ENCODE assay signal across 28 cellular contexts in the genomic region with DNA sequence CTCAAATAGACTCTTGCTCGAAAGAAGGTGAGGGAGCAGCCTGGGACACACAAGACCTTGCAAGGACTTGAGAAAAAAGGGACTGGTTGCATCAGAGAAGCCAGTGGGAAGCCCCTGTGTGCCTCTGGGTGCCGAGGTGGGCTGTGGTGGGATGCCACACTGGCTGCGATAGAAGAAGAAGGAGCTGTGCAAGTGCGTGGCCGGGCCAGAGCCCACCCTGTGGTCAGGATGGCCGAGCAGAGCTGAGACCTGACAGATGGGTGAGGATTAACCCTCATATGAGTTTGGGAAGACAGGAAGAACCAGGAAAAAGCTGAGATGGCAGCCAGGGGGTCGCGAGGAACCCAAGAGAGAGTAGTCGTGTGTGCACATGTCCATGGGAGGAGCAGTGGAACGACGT. TPM values are rescaled to one million over a fixed set of nuclear protein-coding genes. Genes with fewer than 3 reads are reported as not detected.
"Had no signal": no experiment of that assay in that cellular context is flagged by ENCODE, and none has a peak within 500 bp of the region (broad histone marks: within the 10 kb centered on the region; RNA-seq: fewer than 3 reads in every experiment).

No MANE protein-coding gene starts in this region.

- H3K36me3 ChIP-seq: neutrophil, pancreas, prostate gland, right lobe of liver, thoracic aorta, thyroid gland, tibial nerve, upper lobe of right lung, uterus had no signal

- H3K27me3 ChIP-seq: neutrophil, pancreas, right lobe of liver, stomach, thyroid gland, tibial nerve, upper lobe of right lung, uterus had no signal

- H3K36me3 Mint-ChIP-seq: natural killer cell; stimulated activated effector memory CD8-positive, alpha-beta T cell treated with anti-CD3 and anti-CD28 coated beads, Interleukin-12 subunit alpha, Interleukin-12 subunit beta, amount 100 ng/mL, for 72 hours; stimulated activated naive B cell treated with anti-CD40 and anti-IgM and Interleukin-4, amounts not matched to agents 10 μg/mL and 1 μg/mL and 100 μg/mL, for 72 hours had no signal

- ATAC-seq: naive thymus-derived CD4-positive, alpha-beta T cell; natural killer cell; pancreas; right cardiac atrium; right lobe of liver; stimulated activated effector memory CD8-positive, alpha-beta T cell treated with anti-CD3 and anti-CD28 coated beads, Interleukin-12 subunit alpha, Interleukin-12 subunit beta, amount 100 ng/mL, for 72 hours; stimulated activated naive B cell treated with anti-CD40 and anti-IgM and Interleukin-4, amounts not matched to agents 10 μg/mL and 1 μg/mL and 100 μg/mL, for 72 hours; upper lobe of right lung had no signal

- H3K27me3 Mint-ChIP-seq: stimulated activated naive CD8-positive, alpha-beta T cell treated with anti-CD3 and anti-CD28 coated beads, Interleukin-15, Interleukin-2, amounts not matched to agents 100 ng/mL and 50 ng/mL, for 24 hours had no signal

- H3K9me3 Mint-ChIP-seq: natural killer cell; stimulated activated effector memory CD8-positive, alpha-beta T cell treated with anti-CD3 and anti-CD28 coated beads, Interleukin-12 subunit alpha, Interleukin-12 subunit beta, amount 100 ng/mL, for 72 hours; stimulated activated naive B cell treated with anti-CD40 and anti-IgM and Interleukin-4, amounts not matched to agents 10 μg/mL and 1 μg/mL and 100 μg/mL, for 72 hours; stimulated activated naive CD8-positive, alpha-beta T cell treated with anti-CD3 and anti-CD28 coated beads, Interleukin-15, Interleukin-2, amounts not matched to agents 100 ng/mL and 50 ng/mL, for 24 hours had no signal

- H3K27ac Mint-ChIP-seq: naive thymus-derived CD4-positive, alpha-beta T cell; natural killer cell; nephron; stimulated activated effector memory CD8-positive, alpha-beta T cell treated with anti-CD3 and anti-CD28 coated beads, Interleukin-12 subunit alpha, Interleukin-12 subunit beta, amount 100 ng/mL, for 72 hours; stimulated activated naive B cell treated with anti-CD40 and anti-IgM and Interleukin-4, amounts not matched to agents 10 μg/mL and 1 μg/mL and 100 μg/mL, for 72 hours; stimulated activated naive CD8-positive, alpha-beta T cell treated with anti-CD3 and anti-CD28 coated beads, Interleukin-15, Interleukin-2, amounts not matched to agents 100 ng/mL and 50 ng/mL, for 24 hours had no signal

- H3K4me3 Mint-ChIP-seq: naive thymus-derived CD4-positive, alpha-beta T cell; natural killer cell; nephron; stimulated activated effector memory CD8-positive, alpha-beta T cell treated with anti-CD3 and anti-CD28 coated beads, Interleukin-12 subunit alpha, Interleukin-12 subunit beta, amount 100 ng/mL, for 72 hours; stimulated activated naive B cell treated with anti-CD40 and anti-IgM and Interleukin-4, amounts not matched to agents 10 μg/mL and 1 μg/mL and 100 μg/mL, for 72 hours; stimulated activated naive CD8-positive, alpha-beta T cell treated with anti-CD3 and anti-CD28 coated beads, Interleukin-15, Interleukin-2, amounts not matched to agents 100 ng/mL and 50 ng/mL, for 24 hours had no signal

- H3K27ac ChIP-seq: neutrophil, pancreas, prostate gland, right lobe of liver, stomach, thoracic aorta, thyroid gland, tibial nerve, upper lobe of right lung, uterus had no signal

- H3K4me3 ChIP-seq: pancreas, prostate gland, right lobe of liver, stomach, thoracic aorta, thyroid gland, tibial nerve, upper lobe of right lung, uterus had no signal

- DNase-seq: naive thymus-derived CD4-positive, alpha-beta T cell; natural killer cell; nucleus accumbens; pancreas; right lobe of liver; small intestine; stimulated activated CD4-positive, alpha-beta T cell treated with anti-CD3 and anti-CD28 coated beads, Interleukin-15, amount 100 ng/mL, for 24 hours; stimulated activated CD4-positive, alpha-beta T cell treated with anti-CD3 and anti-CD28 coated beads, Interleukin-2, amount 100 ng/mL, for 24 hours; stimulated activated CD4-positive, alpha-beta T cell treated with anti-CD3 and anti-CD28 coated beads, Interleukin-2, amount 100 ng/mL, for 48 hours; stimulated activated CD4-positive, alpha-beta T cell treated with anti-CD3 and anti-CD28 coated beads, Interleukin-4, amount 100 ng/mL, for 24 hours; stimulated activated naive B cell treated with anti-CD40 and anti-IgM and Interleukin-4, amounts not matched to agents 10 μg/mL and 1 μg/mL and 100 μg/mL, for 72 hours; stimulated activated naive CD4-positive, alpha-beta T cell treated with Interleukin-2 at 50 U/mL for 16 hours; stomach; thyroid gland; trophoblast cell; upper lobe of right lung; uterus had no signal

- H3K4me1 ChIP-seq: pancreas, prostate gland, stomach, thyroid gland, upper lobe of right lung, uterus had no signal

- H3K9me3 ChIP-seq: neutrophil, pancreas, prostate gland, right lobe of liver, stomach, thoracic aorta, thyroid gland, tibial nerve, upper lobe of right lung, uterus had no signal

RNA-seq across cellular contexts. Expression of gene HGFAC, which starts 44.6 kb away (rescaled TPM):
- total RNA-seq: omental fat pad, pulmonary artery endothelial cell, stomach, subcutaneous adipose tissue, tibial nerve had no signal
- polyA plus RNA-seq: naive thymus-derived CD4-positive, alpha-beta T cell had no signal
